Comparison of ENCODE assay signal across 26 cellular contexts in genomic region chr12:102439391-102440108, GRCh38. TPM values are rescaled to one million over a fixed set of nuclear protein-coding genes. Genes with fewer than 3 reads are reported as not detected.
DNase-seq lines count a peak whose midpoint lies in the region; ATAC-seq, FAIRE-seq and TF ChIP-seq lines count a peak whose summit lies in the region.
"Had no signal": no experiment of that assay in that cellular context is flagged by ENCODE, and none has a peak within 500 bp of the region (broad histone marks: within the 10 kb centered on the region; RNA-seq: fewer than 3 reads in every experiment).

No MANE protein-coding gene starts in this region.

- no peak overlapping the region for H3K4me3 ChIP-seq in fibroblast of lung (replicated peaks in 1 of 4; ENCODE audit: control extremely low read depth in 1 of 4, insufficient read depth in 1 of 4, low read depth in 3 of 4, low read length in 4 of 4)
- no peak overlapping the region for H3K4me3 ChIP-seq in kidney (ENCODE audit: low read length in 2 of 2)
- H3K4me3 ChIP-seq: GM12878, lower lobe of right lung, pancreas, sigmoid colon, tibial nerve had no signal

- peaks cover 11% of the 10 kb centered on the region for H3K36me3 Mint-ChIP-seq in nephron (ENCODE audit: low read depth)
- H3K36me3 Mint-ChIP-seq: activated naive CD4-positive, alpha-beta T cell treated with anti-CD3 and anti-CD28 coated beads, Interleukin-2, amount 50 U/mL, for 24 hours; CD8-positive, alpha-beta memory T cell had no signal

- H3K27ac ChIP-seq in fibroblast of lung (ENCODE audit: insufficient read depth, low read length), result no peak overlapping the region
- no peak overlapping the region for H3K27ac ChIP-seq in kidney (ENCODE audit: low read depth in 2 of 2, low read length in 2 of 2)
- H3K27ac ChIP-seq: epithelial cell of prostate, foreskin keratinocyte, lower lobe of right lung, pancreas, sigmoid colon had no signal

- intact Hi-C loops in kidney (cut with DNase I), result no loop called here

- no peak for TF ChIP-seq CTCF in fibroblast of lung (conservative IDR thresholded peaks at IDR 0.05 in 1 of 2, IDR thresholded peaks at IDR 0.05 in 1 of 2; ENCODE audit: low read depth in 1 of 2, low read length in 2 of 2)
- TF ChIP-seq CTCF in nephron (IDR thresholded peaks at IDR 0.05; ENCODE audit: unreplicated experiment in 3 of 3), result no peak
- TF ChIP-seq CTCF in kidney (IDR thresholded peaks at IDR 0.05; ENCODE audit: borderline replicate concordance, extremely low read depth, insufficient read depth), result no peak

- H3K4me1 Mint-ChIP-seq in nephron, result peaks cover 31% of the 10 kb centered on the region
- H3K4me1 Mint-ChIP-seq: activated naive CD4-positive, alpha-beta T cell treated with anti-CD3 and anti-CD28 coated beads, Interleukin-2, amount 50 U/mL, for 24 hours; CD8-positive, alpha-beta memory T cell had no signal

- no peaks in the 10 kb centered on the region for H4K20me1 ChIP-seq in fibroblast of lung (ENCODE audit: control insufficient read depth, extremely low read depth, insufficient read depth, low read length)

- H2AFZ ChIP-seq in fibroblast of lung (ENCODE audit: low read length), result no peak overlapping the region

- H3K9me3 ChIP-seq in fibroblast of lung (ENCODE audit: control insufficient read depth, insufficient read depth, low read depth, low read length) (no peaks in the 10 kb centered on the region), kidney (ENCODE audit: control insufficient read depth in 1 of 2, low read length in 2 of 2) (no peaks in the 10 kb centered on the region)
- H3K9me3 ChIP-seq: lower lobe of right lung, pancreas, sigmoid colon, tibial nerve had no signal

- H3K27me3 Mint-ChIP-seq in nephron (ENCODE audit: low read depth), result peaks cover 3% of the 10 kb centered on the region

- peak; percentile 83 for DNase-seq in EH (ENCODE audit: low read depth)
- peak; percentile 62 for DNase-seq in NCI-H2171 (lab: John Stamatoyannopoulos, UW)
- peak; percentile 26 to 78 for DNase-seq in fibroblast of lung (ENCODE audit: low read depth in 2 of 2)
- DNase-seq in kidney, result no peak
- DNase-seq: anterior cingulate cortex; CD8-positive, alpha-beta memory T cell; foreskin keratinocyte; hippocampal formation; Karpas-422; lower lobe of right lung; NCI-H187 treated with DMSO at 0.1 percent for 48 hours; NCI-H226; pancreas; sigmoid colon; stimulated activated naive CD8-positive, alpha-beta T cell treated with anti-CD3 and anti-CD28 coated beads, Interleukin-15, amount 100 ng/mL, for 72 hours had no signal

- H3K4me3 Mint-ChIP-seq in nephron, result peak overlapping the region in 1 of 3 experiments; percentile 48
- H3K4me3 Mint-ChIP-seq: activated naive CD4-positive, alpha-beta T cell treated with anti-CD3 and anti-CD28 coated beads, Interleukin-2, amount 50 U/mL, for 24 hours; CD8-positive, alpha-beta memory T cell; stimulated activated naive CD8-positive, alpha-beta T cell treated with anti-CD3 and anti-CD28 coated beads, Interleukin-15, amount 100 ng/mL, for 72 hours; T-helper 2 cell treated with Interferon-gamma antibody and Interleukin-4, amounts not matched to agents 5 μg/mL and 100 μg/mL, for 36 hours had no signal

- H3K4me2 ChIP-seq in fibroblast of lung (ENCODE audit: extremely low read depth, insufficient read depth, low read length), result no peak overlapping the region

- no peaks in the 10 kb centered on the region for H3K27me3 ChIP-seq in fibroblast of lung (ENCODE audit: control insufficient read depth, insufficient read depth, low read length)
- H3K27me3 ChIP-seq: foreskin keratinocyte, pancreas, sigmoid colon, tibial nerve had no signal

- H3K36me3 ChIP-seq in fibroblast of lung (ENCODE audit: control insufficient read depth, insufficient read depth, low read length) (no peaks in the 10 kb centered on the region), kidney (ENCODE audit: control insufficient read depth in 1 of 2, insufficient read depth in 2 of 2, low read length in 2 of 2) (no peaks in the 10 kb centered on the region)
- H3K36me3 ChIP-seq: lower lobe of right lung, pancreas, sigmoid colon, tibial nerve had no signal

- peak overlapping the region; percentile 46 to 95 (median 91) for H3K27ac Mint-ChIP-seq in nephron
- H3K27ac Mint-ChIP-seq: activated naive CD4-positive, alpha-beta T cell treated with anti-CD3 and anti-CD28 coated beads, Interleukin-2, amount 50 U/mL, for 24 hours; stimulated activated naive CD8-positive, alpha-beta T cell treated with anti-CD3 and anti-CD28 coated beads, Interleukin-15, amount 100 ng/mL, for 72 hours; T-helper 2 cell treated with Interferon-gamma antibody and Interleukin-4, amounts not matched to agents 5 μg/mL and 100 μg/mL, for 36 hours had no signal

- FAIRE-seq in kidney (lab: Jason Lieb, UNC), result no peak
- FAIRE-seq: GM12878, H54, pancreas had no signal

- no peaks in the 10 kb centered on the region for H3K4me1 ChIP-seq in fibroblast of lung (ENCODE audit: control insufficient read depth, extremely low read depth, insufficient read depth, low read length)
- H3K4me1 ChIP-seq in kidney (ENCODE audit: control insufficient read depth in 1 of 2, insufficient read depth in 1 of 2, low read depth in 1 of 2, low read length in 2 of 2), result no peaks in the 10 kb centered on the region
- H3K4me1 ChIP-seq: foreskin keratinocyte, lower lobe of right lung, sigmoid colon had no signal

- ATAC-seq in GM19324 (IDR thresholded peaks at IDR 0.05; ENCODE audit: low FRiP score, unreplicated experiment) (no peak), HG02840 (IDR thresholded peaks at IDR 0.05; ENCODE audit: low FRiP score, unreplicated experiment) (no peak)
- ATAC-seq: foreskin keratinocyte; GM12878; lower lobe of right lung; stimulated activated naive CD8-positive, alpha-beta T cell treated with anti-CD3 and anti-CD28 coated beads, Interleukin-15, amount 100 ng/mL, for 72 hours had no signal

- H3K9me3 Mint-ChIP-seq in nephron, result peaks cover 9% of the 10 kb centered on the region
- H3K9me3 Mint-ChIP-seq: activated naive CD4-positive, alpha-beta T cell treated with anti-CD3 and anti-CD28 coated beads, Interleukin-2, amount 50 U/mL, for 24 hours; CD8-positive, alpha-beta memory T cell had no signal

- H3K9ac ChIP-seq in fibroblast of lung (ENCODE audit: insufficient read depth, low read length) (no peak overlapping the region), kidney (ENCODE audit: low read length in 2 of 2) (no peak overlapping the region)

- no peaks in the 10 kb centered on the region for H3K79me2 ChIP-seq in fibroblast of lung (ENCODE audit: control insufficient read depth, insufficient read depth, low read length)

RNA-seq across cellular contexts. Expression of gene IGF1, which starts 40.8 kb away (rescaled TPM):
- total RNA-seq in fibroblast of lung, result 0.83 and 1.3 TPM in 2 replicates
- polyA plus RNA-seq in fibroblast of lung, result 0.05 and 0.40 TPM in 2 replicates
- polyA plus RNA-seq in fibroblast of lung (2012), result 0.12 and 0.24 TPM in 2 replicates
- not detected in 2 replicates for polyA minus RNA-seq in fibroblast of lung (ENCODE audit: low replicate concordance)
- total RNA-seq in kidney, result 7.2 TPM
- polyA plus RNA-seq in kidney (ENCODE audit: insufficient read depth, low read depth, low replicate concordance), result 0.71 TPM
- total RNA-seq: foreskin keratinocyte, RPMI7951 had no signal
- polyA plus RNA-seq: CD8-positive, alpha-beta memory T cell; foreskin keratinocyte; neural cell had no signal
